19 cellular contexts compared by ENCODE assay signal in the genomic region with DNA sequence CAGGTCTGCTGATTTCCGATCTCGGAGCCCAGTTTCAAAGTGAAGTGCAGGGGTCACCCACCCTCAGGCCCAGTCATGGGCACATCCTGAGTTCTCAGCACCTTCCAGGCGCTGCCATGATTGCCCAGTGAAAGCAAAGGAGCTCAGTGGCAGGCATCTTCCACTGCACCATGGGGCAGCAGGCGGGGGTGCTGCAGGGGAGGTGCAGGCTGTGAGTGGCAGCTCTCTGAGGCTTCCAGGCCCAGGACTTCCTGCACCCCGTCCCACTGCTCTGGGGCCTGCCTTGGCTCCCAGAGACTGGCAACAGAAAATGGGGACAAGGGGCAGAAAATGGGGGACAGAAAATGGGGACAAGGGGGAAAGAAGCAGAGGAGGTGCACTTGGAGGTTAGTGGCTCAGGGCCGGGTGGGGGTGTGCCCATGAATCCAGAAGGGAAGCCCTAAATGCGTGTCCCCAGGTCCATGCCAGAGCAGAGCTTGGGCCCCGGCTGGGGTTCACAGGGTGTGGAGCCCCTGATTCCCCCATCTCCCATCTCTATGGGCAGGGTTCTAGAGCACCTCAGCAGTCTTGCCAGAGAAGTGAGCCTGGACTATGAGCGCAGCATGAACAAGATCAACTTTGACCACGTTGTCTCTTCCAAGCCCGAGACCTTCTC. TPM values are rescaled to one million over a fixed set of nuclear protein-coding genes. Genes with fewer than 3 reads are reported as not detected.
A peak's percentile ranks its signal among the peaks of the same experiment; 100 is the strongest.
DNase-seq lines count a peak whose midpoint lies in the region; ATAC-seq and TF ChIP-seq lines count a peak whose summit lies in the region.
"Had no signal": no experiment of that assay in that cellular context is flagged by ENCODE, and none has a peak within 500 bp of the region (broad histone marks: within the 10 kb centered on the region; RNA-seq: fewer than 3 reads in every experiment).

No MANE protein-coding gene starts in this region.

- no peaks in the 10 kb centered on the region for H3F3A ChIP-seq in neural progenitor cell (ENCODE audit: low read depth)

- H3K27ac Mint-ChIP-seq in chondrocyte (ENCODE audit: unreplicated experiment): no peak overlapping the region
- peak overlapping the region; percentile 18 for H3K27ac Mint-ChIP-seq in neural progenitor cell
- H3K27ac Mint-ChIP-seq in T-helper 2 cell treated with Interferon-gamma antibody and Interleukin-4, amounts not matched to agents 5 μg/mL and 100 μg/mL, for 36 hours: no peak overlapping the region
- H3K27ac Mint-ChIP-seq in effector memory CD8-positive, alpha-beta T cell: peak overlapping the region in 1 of 2 donors; percentile 75
- H3K27ac Mint-ChIP-seq: CD4-positive, CD25-positive, alpha-beta regulatory T cell had no signal

- no peaks in the 10 kb centered on the region for H3K27me3 Mint-ChIP-seq in chondrocyte (ENCODE audit: low read depth)
- H3K27me3 Mint-ChIP-seq in neural progenitor cell (ENCODE audit: insufficient read depth, low read depth): peaks cover 10% of the 10 kb centered on the region
- no peaks in the 10 kb centered on the region for H3K27me3 Mint-ChIP-seq in T-helper 2 cell treated with Interferon-gamma antibody and Interleukin-4, amounts not matched to agents 5 μg/mL and 100 μg/mL, for 36 hours (ENCODE audit: low read depth)
- no peaks in the 10 kb centered on the region for H3K27me3 Mint-ChIP-seq in effector memory CD8-positive, alpha-beta T cell
- H3K27me3 Mint-ChIP-seq: CD4-positive, CD25-positive, alpha-beta regulatory T cell had no signal

- H3K4me1 Mint-ChIP-seq in chondrocyte (ENCODE audit: low read depth) (peaks cover 7% of the 10 kb centered on the region), neural progenitor cell (peaks cover 5% of the 10 kb centered on the region)
- peaks cover 8% of the 10 kb centered on the region for H3K4me1 Mint-ChIP-seq in T-helper 2 cell treated with Interferon-gamma antibody and Interleukin-4, amounts not matched to agents 5 μg/mL and 100 μg/mL, for 36 hours (ENCODE audit: low read depth)
- peaks cover 4 to 8% of the 10 kb centered on the region in 2 donors for H3K4me1 Mint-ChIP-seq in effector memory CD8-positive, alpha-beta T cell (ENCODE audit: low read depth in 2 of 2)

- H3K9me3 Mint-ChIP-seq in chondrocyte (ENCODE audit: low read depth) (no peaks in the 10 kb centered on the region), neural progenitor cell (no peaks in the 10 kb centered on the region)
- no peaks in the 10 kb centered on the region for H3K9me3 Mint-ChIP-seq in T-helper 2 cell treated with Interferon-gamma antibody and Interleukin-4, amounts not matched to agents 5 μg/mL and 100 μg/mL, for 36 hours
- no peaks in the 10 kb centered on the region for H3K9me3 Mint-ChIP-seq in effector memory CD8-positive, alpha-beta T cell
- H3K9me3 Mint-ChIP-seq: CD4-positive, CD25-positive, alpha-beta regulatory T cell; CD8-positive, alpha-beta memory T cell; H9 had no signal

- TF ChIP-seq CTCF in chondrocyte (IDR thresholded peaks at IDR 0.05) (no peak), neural progenitor cell (IDR thresholded peaks at IDR 0.05) (no peak)

- no peak overlapping the region for H3K9ac ChIP-seq in neural progenitor cell

- DNase-seq in right cardiac atrium (peak in 2 of 3 donors; percentile 22 to 28), left ventricle myocardium superior (no peak), chondrocyte (ENCODE audit: low spot score) (peak; percentile 68), neural progenitor cell (ENCODE audit: low spot score) (no peak), globus pallidus (ENCODE audit: low spot score) (no peak)
- DNase-seq in T-helper 2 cell treated with Interferon-gamma antibody and Interleukin-4, amounts not matched to agents 5 μg/mL and 100 μg/mL, for 36 hours (ENCODE audit: low spot score): no peak
- no peak for DNase-seq in effector memory CD8-positive, alpha-beta T cell
- DNase-seq: 8988T; CD4-positive, CD25-positive, alpha-beta regulatory T cell; COR-L47; DMS 273 treated with DMSO at 0.1 percent for 48 hours; DMS53; DND-41; EL; H9 had no signal

- H3K36me3 ChIP-seq in neural progenitor cell: no peaks in the 10 kb centered on the region

- intact Hi-C loops in right cardiac atrium (cut with DNase I): loop anchor here (5.0 kb wide), 3 partner anchors 52 to 122 kb away; no protein-coding TSS in a partner anchor
- intact Hi-C loops in left ventricle myocardium superior (cut with micrococcal nuclease): no loop called here

- H3K4me3 ChIP-seq in right cardiac atrium (ENCODE audit: low read length) (no peak overlapping the region), neural progenitor cell (no peak overlapping the region)
- H3K4me3 ChIP-seq: BLaER1, GM12878 had no signal

- H3K27ac ChIP-seq in right cardiac atrium (ENCODE audit: low read length): no peak overlapping the region
- no peak overlapping the region for H3K27ac ChIP-seq in neural progenitor cell
- H3K27ac ChIP-seq: BLaER1 had no signal

- no peak overlapping the region for H3K4me2 ChIP-seq in neural progenitor cell

- no peak overlapping the region for H3K4me3 Mint-ChIP-seq in chondrocyte (ENCODE audit: unreplicated experiment)
- no peak overlapping the region for H3K4me3 Mint-ChIP-seq in neural progenitor cell
- H3K4me3 Mint-ChIP-seq in T-helper 2 cell treated with Interferon-gamma antibody and Interleukin-4, amounts not matched to agents 5 μg/mL and 100 μg/mL, for 36 hours: no peak overlapping the region
- H3K4me3 Mint-ChIP-seq in effector memory CD8-positive, alpha-beta T cell: no peak overlapping the region
- H3K4me3 Mint-ChIP-seq: CD4-positive, CD25-positive, alpha-beta regulatory T cell; CD8-positive, alpha-beta memory T cell; H9 had no signal

- no peaks in the 10 kb centered on the region for H4K20me1 ChIP-seq in neural progenitor cell (ENCODE audit: low read depth)
- H4K20me1 ChIP-seq: BLaER1 had no signal

- H3K36me3 Mint-ChIP-seq in chondrocyte (ENCODE audit: low read depth) (peaks cover 11% of the 10 kb centered on the region), neural progenitor cell (no peaks in the 10 kb centered on the region)
- H3K36me3 Mint-ChIP-seq in T-helper 2 cell treated with Interferon-gamma antibody and Interleukin-4, amounts not matched to agents 5 μg/mL and 100 μg/mL, for 36 hours (ENCODE audit: low read depth): peaks cover 6% of the 10 kb centered on the region
- peaks cover 10% of the 10 kb centered on the region for H3K36me3 Mint-ChIP-seq in effector memory CD8-positive, alpha-beta T cell (ENCODE audit: insufficient read depth)

- H3K27me3 ChIP-seq in right cardiac atrium (ENCODE audit: control insufficient read depth, insufficient read depth) (no peaks in the 10 kb centered on the region), neural progenitor cell (no peaks in the 10 kb centered on the region)
- H3K27me3 ChIP-seq: BLaER1 had no signal

- no peaks in the 10 kb centered on the region for H3K4me1 ChIP-seq in right cardiac atrium (ENCODE audit: control insufficient read depth, insufficient read depth, low read length)
- no peaks in the 10 kb centered on the region for H3K4me1 ChIP-seq in neural progenitor cell

- ATAC-seq in right cardiac atrium (no peak), left ventricle myocardium superior (no peak), HG03571 (IDR thresholded peaks at IDR 0.05; ENCODE audit: unreplicated experiment) (no peak)
- no peak for ATAC-seq in effector memory CD8-positive, alpha-beta T cell (replicated peaks)
- ATAC-seq: GM12878 had no signal

- no peak overlapping the region for H2AFZ ChIP-seq in neural progenitor cell (replicated peaks)

- H3K9me3 ChIP-seq in right cardiac atrium (ENCODE audit: control insufficient read depth, low read length): no peaks in the 10 kb centered on the region
- H3K9me3 ChIP-seq in neural progenitor cell (ENCODE audit: low read depth): no peaks in the 10 kb centered on the region
- H3K9me3 ChIP-seq: BLaER1 had no signal

- 94% methylated on average over 11 of the region's 11 CpGs for WGBS in right cardiac atrium

- H3K79me2 ChIP-seq in neural progenitor cell (ENCODE audit: low read depth): no peaks in the 10 kb centered on the region

RNA-seq across cellular contexts. Expression of gene DNAH1, which starts 28.0 kb away (rescaled TPM):
- 1 to 10 TPM; 3.0 to 4.0 (median 3.7) TPM for total RNA-seq in right cardiac atrium
- polyA plus RNA-seq in right cardiac atrium: 2.6 TPM
- 2.3 TPM for total RNA-seq in left ventricle myocardium superior
- total RNA-seq in chondrocyte: 5.0 to 9.4 TPM (median 5.4 TPM) in 3 replicates
- total RNA-seq in neural progenitor cell (ENCODE audit: low replicate concordance): 0.80 and 2.1 TPM in 2 replicates

RNA-seq across cellular contexts. Expression of gene GLYCTK, which starts 56.4 kb away (rescaled TPM):
- 1 to 10 TPM; 4.2 to 7.5 (median 6.3) TPM for total RNA-seq in right cardiac atrium
- polyA plus RNA-seq in right cardiac atrium: 8.1 TPM
- total RNA-seq in left ventricle myocardium superior: 4.0 TPM
- 4.8 to 9.8 TPM (median 5.0 TPM) in 3 replicates for total RNA-seq in chondrocyte
- total RNA-seq in neural progenitor cell (ENCODE audit: low replicate concordance): 4.2 and 10.1 TPM in 2 replicates

Comparison
In these comparisons a context has a peak if more than half of its experiments do, and no peak if none do; other contexts are left out.
1. DNase-seq: peak in right cardiac atrium (2 of 3) and chondrocyte (single experiment); none in left ventricle myocardium superior (single experiment), neural progenitor cell (single experiment), T-helper 2 cell treated with Interferon-gamma antibody and Interleukin-4, amounts not matched to agents 5 μg/mL and 100 μg/mL, for 36 hours (single experiment), globus pallidus (single experiment) and effector memory CD8-positive, alpha-beta T cell (0 of 3).